1 cellular context compared by ENCODE assay signal in the genomic region with DNA sequence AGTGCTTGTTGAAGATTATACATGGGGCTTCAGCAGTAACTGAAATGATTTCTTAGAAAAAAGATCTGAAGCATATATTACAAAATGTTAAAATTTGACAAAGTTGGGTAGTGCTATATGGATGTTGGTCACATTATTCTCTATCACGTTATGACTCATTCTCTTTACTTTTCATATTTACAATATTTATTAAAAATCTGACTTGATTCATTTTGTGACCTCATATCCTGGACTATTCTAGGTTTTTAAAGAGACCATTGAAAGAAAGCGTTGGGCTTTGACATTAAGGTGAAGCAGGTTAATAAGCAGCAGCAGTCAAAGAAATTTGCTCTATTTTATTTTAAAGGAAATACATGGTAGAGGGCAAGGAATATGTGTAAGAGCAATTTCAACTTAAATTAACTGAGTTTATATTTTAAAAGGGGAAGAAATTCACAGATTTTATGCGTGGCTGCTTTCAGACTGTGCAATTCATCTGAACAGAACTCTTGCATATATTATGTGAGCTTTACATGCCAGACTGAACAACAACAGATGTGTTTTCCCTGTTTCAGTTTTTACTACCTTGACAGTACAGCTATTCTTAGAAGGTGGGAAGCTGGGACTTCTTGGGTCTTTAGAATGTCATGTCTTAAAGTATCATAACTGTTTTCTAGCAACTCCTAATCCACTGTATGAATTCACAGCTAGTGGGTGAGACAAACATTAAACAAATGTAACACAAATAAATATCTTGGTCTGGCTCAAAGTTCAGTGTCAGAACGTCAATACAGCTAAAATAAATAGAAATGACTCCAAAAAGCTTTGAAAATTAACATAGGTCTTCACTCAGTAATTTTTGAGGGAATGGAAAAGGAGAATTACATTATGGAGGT.
TF ChIP-seq lines count a peak whose summit lies in the region.

No MANE protein-coding gene starts in this region.

TF ChIP-seq in HepG2, 621 proteins besides CTCF, POLR2A, EP300 and RAD21 (continued from another document and continues in another):
- TF ChIP-seq, protein P1, sequence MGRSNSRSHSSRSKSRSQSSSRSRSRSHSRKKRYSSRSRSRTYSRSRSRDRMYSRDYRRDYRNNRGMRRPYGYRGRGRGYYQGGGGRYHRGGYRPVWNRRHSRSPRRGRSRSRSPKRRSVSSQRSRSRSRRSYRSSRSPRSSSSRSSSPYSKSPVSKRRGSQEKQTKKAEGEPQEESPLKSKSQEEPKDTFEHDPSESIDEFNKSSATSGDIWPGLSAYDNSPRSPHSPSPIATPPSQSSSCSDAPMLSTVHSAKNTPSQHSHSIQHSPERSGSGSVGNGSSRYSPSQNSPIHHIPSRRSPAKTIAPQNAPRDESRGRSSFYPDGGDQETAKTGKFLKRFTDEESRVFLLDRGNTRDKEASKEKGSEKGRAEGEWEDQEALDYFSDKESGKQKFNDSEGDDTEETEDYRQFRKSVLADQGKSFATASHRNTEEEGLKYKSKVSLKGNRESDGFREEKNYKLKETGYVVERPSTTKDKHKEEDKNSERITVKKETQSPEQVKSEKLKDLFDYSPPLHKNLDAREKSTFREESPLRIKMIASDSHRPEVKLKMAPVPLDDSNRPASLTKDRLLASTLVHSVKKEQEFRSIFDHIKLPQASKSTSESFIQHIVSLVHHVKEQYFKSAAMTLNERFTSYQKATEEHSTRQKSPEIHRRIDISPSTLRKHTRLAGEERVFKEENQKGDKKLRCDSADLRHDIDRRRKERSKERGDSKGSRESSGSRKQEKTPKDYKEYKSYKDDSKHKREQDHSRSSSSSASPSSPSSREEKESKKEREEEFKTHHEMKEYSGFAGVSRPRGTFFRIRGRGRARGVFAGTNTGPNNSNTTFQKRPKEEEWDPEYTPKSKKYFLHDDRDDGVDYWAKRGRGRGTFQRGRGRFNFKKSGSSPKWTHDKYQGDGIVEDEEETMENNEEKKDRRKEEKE (IDR thresholded peaks at IDR 0.05): no peak
- no peak for TF ChIP-seq ZNF350 (CRISPR knock-in tag; IDR thresholded peaks at IDR 0.05; ENCODE audit: borderline replicate concordance, low read depth)
- TF ChIP-seq HNF4A (CRISPR knock-in tag; IDR thresholded peaks at IDR 0.05): peak; percentile 79
- no peak for TF ChIP-seq CHD2 (IDR thresholded peaks at IDR 0.05; ENCODE audit: low read depth, low read length)
- no peak for TF ChIP-seq ZNF354B (CRISPR knock-in tag; IDR thresholded peaks at IDR 0.05)
- no peak for TF ChIP-seq GLI4 (CRISPR knock-in tag; IDR thresholded peaks at IDR 0.05; ENCODE audit: borderline replicate concordance)
- no peak for TF ChIP-seq ZBTB7B (CRISPR knock-in tag; IDR thresholded peaks at IDR 0.05)
- no peak for TF ChIP-seq ZNF83 (CRISPR knock-in tag; IDR thresholded peaks at IDR 0.05; ENCODE audit: borderline replicate concordance)
- TF ChIP-seq, protein P2, sequence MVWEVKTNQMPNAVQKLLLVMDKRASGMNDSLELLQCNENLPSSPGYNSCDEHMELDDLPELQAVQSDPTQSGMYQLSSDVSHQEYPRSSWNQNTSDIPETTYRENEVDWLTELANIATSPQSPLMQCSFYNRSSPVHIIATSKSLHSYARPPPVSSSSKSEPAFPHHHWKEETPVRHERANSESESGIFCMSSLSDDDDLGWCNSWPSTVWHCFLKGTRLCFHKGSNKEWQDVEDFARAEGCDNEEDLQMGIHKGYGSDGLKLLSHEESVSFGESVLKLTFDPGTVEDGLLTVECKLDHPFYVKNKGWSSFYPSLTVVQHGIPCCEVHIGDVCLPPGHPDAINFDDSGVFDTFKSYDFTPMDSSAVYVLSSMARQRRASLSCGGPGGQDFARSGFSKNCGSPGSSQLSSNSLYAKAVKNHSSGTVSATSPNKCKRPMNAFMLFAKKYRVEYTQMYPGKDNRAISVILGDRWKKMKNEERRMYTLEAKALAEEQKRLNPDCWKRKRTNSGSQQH (CRISPR knock-in tag; IDR thresholded peaks at IDR 0.05; ENCODE audit: low read depth): no peak
- TF ChIP-seq, protein P3, sequence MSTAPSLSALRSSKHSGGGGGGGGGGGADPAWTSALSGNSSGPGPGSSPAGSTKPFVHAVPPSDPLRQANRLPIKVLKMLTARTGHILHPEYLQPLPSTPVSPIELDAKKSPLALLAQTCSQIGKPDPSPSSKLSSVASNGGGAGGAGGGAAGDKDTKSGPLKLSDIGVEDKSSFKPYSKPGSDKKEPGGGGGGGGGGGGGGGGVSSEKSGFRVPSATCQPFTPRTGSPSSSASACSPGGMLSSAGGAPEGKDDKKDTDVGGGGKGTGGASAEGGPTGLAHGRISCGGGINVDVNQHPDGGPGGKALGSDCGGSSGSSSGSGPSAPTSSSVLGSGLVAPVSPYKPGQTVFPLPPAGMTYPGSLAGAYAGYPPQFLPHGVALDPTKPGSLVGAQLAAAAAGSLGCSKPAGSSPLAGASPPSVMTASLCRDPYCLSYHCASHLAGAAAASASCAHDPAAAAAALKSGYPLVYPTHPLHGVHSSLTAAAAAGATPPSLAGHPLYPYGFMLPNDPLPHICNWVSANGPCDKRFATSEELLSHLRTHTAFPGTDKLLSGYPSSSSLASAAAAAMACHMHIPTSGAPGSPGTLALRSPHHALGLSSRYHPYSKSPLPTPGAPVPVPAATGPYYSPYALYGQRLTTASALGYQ (CRISPR knock-in tag; IDR thresholded peaks at IDR 0.05): no peak
- no peak for TF ChIP-seq SALL2 (CRISPR knock-in tag; IDR thresholded peaks at IDR 0.05)
- TF ChIP-seq PRPF4 (IDR thresholded peaks at IDR 0.05; ENCODE audit: low read depth, low read length, poor library complexity, severe bottlenecking): no peak
- no peak for TF ChIP-seq RFX1 (IDR thresholded peaks at IDR 0.05)
- no peak for TF ChIP-seq ZNF737 (CRISPR knock-in tag; IDR thresholded peaks at IDR 0.05; ENCODE audit: borderline replicate concordance)
- TF ChIP-seq MBNL3 (CRISPR knock-in tag; conservative IDR thresholded peaks at IDR 0.05): no peak
- TF ChIP-seq KDM4B (CRISPR knock-in tag; IDR thresholded peaks at IDR 0.05): no peak
- TF ChIP-seq IKZF4 (CRISPR knock-in tag; IDR thresholded peaks at IDR 0.05; ENCODE audit: borderline replicate concordance, low read depth, not compliant biosample characterization): no peak
- no peak for TF ChIP-seq CBX2 (IDR thresholded peaks at IDR 0.05; ENCODE audit: low read depth, low read length)
- TF ChIP-seq CBX2 (CRISPR knock-in tag; IDR thresholded peaks at IDR 0.05; ENCODE audit: low read depth): no peak
- no peak for TF ChIP-seq KLF12 (CRISPR knock-in tag; IDR thresholded peaks at IDR 0.05; ENCODE audit: borderline replicate concordance)
- no peak for TF ChIP-seq ZNF720 (CRISPR knock-in tag; IDR thresholded peaks at IDR 0.05)
- TF ChIP-seq, protein P4, sequence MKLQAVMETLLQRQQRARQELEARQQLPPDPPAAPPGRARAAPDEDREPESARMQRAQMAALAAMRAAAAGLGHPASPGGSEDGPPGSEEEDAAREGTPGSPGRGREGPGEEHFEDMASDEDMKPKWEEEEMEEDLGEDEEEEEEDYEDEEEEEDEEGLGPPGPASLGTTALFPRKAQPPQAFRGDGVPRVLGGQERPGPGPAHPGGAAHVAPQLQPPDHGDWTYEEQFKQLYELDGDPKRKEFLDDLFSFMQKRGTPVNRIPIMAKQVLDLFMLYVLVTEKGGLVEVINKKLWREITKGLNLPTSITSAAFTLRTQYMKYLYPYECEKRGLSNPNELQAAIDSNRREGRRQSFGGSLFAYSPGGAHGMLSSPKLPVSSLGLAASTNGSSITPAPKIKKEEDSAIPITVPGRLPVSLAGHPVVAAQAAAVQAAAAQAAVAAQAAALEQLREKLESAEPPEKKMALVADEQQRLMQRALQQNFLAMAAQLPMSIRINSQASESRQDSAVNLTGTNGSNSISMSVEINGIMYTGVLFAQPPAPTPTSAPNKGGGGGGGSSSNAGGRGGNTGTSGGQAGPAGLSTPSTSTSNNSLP (IDR thresholded peaks at IDR 0.05; ENCODE audit: low read depth, low read length): peak; percentile 82
- TF ChIP-seq SOX13 (IDR thresholded peaks at IDR 0.05): no peak
- peak in 1 of 2 experiments; percentile 16; a peak in 1 of 4 replicates for TF ChIP-seq SOX13 (CRISPR knock-in tag; conservative IDR thresholded peaks at IDR 0.05 in 1 of 2, IDR thresholded peaks at IDR 0.05 in 1 of 2)
- no peak for TF ChIP-seq SMARCC2 (IDR thresholded peaks at IDR 0.05)
- no peak for TF ChIP-seq ZNF329 (CRISPR knock-in tag; IDR thresholded peaks at IDR 0.05; ENCODE audit: low read depth)
- TF ChIP-seq ZNF605 (CRISPR knock-in tag; IDR thresholded peaks at IDR 0.05): no peak
- TF ChIP-seq, protein P5, sequence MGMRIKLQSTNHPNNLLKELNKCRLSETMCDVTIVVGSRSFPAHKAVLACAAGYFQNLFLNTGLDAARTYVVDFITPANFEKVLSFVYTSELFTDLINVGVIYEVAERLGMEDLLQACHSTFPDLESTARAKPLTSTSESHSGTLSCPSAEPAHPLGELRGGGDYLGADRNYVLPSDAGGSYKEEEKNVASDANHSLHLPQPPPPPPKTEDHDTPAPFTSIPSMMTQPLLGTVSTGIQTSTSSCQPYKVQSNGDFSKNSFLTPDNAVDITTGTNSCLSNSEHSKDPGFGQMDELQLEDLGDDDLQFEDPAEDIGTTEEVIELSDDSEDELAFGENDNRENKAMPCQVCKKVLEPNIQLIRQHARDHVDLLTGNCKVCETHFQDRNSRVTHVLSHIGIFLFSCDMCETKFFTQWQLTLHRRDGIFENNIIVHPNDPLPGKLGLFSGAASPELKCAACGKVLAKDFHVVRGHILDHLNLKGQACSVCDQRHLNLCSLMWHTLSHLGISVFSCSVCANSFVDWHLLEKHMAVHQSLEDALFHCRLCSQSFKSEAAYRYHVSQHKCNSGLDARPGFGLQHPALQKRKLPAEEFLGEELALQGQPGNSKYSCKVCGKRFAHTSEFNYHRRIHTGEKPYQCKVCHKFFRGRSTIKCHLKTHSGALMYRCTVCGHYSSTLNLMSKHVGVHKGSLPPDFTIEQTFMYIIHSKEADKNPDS (CRISPR knock-in tag; IDR thresholded peaks at IDR 0.05): no peak
- TF ChIP-seq, protein P6, sequence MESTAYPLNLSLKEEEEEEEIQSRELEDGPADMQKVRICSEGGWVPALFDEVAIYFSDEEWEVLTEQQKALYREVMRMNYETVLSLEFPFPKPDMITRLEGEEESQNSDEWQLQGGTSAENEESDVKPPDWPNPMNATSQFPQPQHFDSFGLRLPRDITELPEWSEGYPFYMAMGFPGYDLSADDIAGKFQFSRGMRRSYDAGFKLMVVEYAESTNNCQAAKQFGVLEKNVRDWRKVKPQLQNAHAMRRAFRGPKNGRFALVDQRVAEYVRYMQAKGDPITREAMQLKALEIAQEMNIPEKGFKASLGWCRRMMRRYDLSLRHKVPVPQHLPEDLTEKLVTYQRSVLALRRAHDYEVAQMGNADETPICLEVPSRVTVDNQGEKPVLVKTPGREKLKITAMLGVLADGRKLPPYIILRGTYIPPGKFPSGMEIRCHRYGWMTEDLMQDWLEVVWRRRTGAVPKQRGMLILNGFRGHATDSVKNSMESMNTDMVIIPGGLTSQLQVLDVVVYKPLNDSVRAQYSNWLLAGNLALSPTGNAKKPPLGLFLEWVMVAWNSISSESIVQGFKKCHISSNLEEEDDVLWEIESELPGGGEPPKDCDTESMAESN (CRISPR knock-in tag; conservative IDR thresholded peaks at IDR 0.05): no peak
- no peak for TF ChIP-seq KMT2A (CRISPR knock-in tag; IDR thresholded peaks at IDR 0.05)
- no peak for TF ChIP-seq MATR3 (CRISPR knock-in tag; IDR thresholded peaks at IDR 0.05)
- no peak for TF ChIP-seq NR2F2 (IDR thresholded peaks at IDR 0.05; ENCODE audit: borderline replicate concordance, low read depth)
- no peak for TF ChIP-seq MAF1 (CRISPR knock-in tag; IDR thresholded peaks at IDR 0.05; ENCODE audit: borderline replicate concordance)
- TF ChIP-seq, protein P7, sequence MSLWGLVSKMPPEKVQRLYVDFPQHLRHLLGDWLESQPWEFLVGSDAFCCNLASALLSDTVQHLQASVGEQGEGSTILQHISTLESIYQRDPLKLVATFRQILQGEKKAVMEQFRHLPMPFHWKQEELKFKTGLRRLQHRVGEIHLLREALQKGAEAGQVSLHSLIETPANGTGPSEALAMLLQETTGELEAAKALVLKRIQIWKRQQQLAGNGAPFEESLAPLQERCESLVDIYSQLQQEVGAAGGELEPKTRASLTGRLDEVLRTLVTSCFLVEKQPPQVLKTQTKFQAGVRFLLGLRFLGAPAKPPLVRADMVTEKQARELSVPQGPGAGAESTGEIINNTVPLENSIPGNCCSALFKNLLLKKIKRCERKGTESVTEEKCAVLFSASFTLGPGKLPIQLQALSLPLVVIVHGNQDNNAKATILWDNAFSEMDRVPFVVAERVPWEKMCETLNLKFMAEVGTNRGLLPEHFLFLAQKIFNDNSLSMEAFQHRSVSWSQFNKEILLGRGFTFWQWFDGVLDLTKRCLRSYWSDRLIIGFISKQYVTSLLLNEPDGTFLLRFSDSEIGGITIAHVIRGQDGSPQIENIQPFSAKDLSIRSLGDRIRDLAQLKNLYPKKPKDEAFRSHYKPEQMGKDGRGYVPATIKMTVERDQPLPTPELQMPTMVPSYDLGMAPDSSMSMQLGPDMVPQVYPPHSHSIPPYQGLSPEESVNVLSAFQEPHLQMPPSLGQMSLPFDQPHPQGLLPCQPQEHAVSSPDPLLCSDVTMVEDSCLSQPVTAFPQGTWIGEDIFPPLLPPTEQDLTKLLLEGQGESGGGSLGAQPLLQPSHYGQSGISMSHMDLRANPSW (CRISPR knock-in tag; IDR thresholded peaks at IDR 0.05; ENCODE audit: borderline replicate concordance): no peak
- TF ChIP-seq, protein P8, sequence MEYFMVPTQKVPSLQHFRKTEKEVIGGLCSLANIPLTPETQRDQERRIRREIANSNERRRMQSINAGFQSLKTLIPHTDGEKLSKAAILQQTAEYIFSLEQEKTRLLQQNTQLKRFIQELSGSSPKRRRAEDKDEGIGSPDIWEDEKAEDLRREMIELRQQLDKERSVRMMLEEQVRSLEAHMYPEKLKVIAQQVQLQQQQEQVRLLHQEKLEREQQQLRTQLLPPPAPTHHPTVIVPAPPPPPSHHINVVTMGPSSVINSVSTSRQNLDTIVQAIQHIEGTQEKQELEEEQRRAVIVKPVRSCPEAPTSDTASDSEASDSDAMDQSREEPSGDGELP (IDR thresholded peaks at IDR 0.05; ENCODE audit: borderline replicate concordance, low read depth): no peak
- 0 out of 2 replicates have a peak, but pooled peaks have one; percentile 18 for TF ChIP-seq CREM (IDR thresholded peaks at IDR 0.05)
- no peak for TF ChIP-seq CREM (CRISPR knock-in tag; IDR thresholded peaks at IDR 0.05)
- TF ChIP-seq FIP1L1 (IDR thresholded peaks at IDR 0.05; ENCODE audit: borderline replicate concordance, insufficient read depth, low read depth, low read length): no peak
- TF ChIP-seq, protein P9, sequence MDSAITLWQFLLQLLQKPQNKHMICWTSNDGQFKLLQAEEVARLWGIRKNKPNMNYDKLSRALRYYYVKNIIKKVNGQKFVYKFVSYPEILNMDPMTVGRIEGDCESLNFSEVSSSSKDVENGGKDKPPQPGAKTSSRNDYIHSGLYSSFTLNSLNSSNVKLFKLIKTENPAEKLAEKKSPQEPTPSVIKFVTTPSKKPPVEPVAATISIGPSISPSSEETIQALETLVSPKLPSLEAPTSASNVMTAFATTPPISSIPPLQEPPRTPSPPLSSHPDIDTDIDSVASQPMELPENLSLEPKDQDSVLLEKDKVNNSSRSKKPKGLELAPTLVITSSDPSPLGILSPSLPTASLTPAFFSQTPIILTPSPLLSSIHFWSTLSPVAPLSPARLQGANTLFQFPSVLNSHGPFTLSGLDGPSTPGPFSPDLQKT (CRISPR knock-in tag; IDR thresholded peaks at IDR 0.05; ENCODE audit: borderline replicate concordance): no peak
- no peak for TF ChIP-seq MTF2 (CRISPR knock-in tag; IDR thresholded peaks at IDR 0.05; ENCODE audit: borderline replicate concordance)
